ENCODE assay signal across 8 cellular contexts in the genomic region with DNA sequence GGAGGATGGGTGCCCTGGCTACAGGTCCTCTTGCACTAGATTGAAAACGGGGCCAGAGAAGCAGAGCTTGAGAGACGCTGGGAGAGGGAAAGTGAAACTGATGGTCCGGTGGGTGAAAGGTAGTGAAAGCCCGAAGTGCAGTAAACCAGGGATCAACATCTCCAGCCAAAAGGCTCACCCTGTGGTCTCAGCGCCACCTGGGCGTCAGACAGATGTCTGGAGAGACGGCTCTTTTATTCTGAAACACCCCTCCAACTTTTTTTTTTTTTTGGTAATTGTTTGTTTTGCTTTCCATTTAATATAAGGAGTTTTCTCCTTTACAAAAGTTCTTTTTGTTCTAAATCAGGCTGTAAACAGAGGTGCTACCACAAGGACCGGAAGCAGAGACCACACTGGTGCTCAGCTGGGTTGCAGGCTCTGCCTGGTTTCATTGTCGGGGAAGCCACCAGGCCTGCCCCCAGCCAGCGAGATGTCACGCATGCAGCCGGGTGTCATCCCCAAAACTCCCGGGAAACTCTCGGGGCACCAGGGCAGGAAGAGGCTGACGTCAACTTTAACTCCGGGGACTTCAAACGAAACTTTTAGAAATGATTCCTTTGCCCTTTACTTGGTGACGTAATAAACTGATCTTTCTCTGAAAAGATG. TPM values are rescaled to one million over a fixed set of nuclear protein-coding genes. Genes with fewer than 3 reads are reported as not detected.
DNase-seq lines count a peak whose midpoint lies in the region; ATAC-seq and TF ChIP-seq lines count a peak whose summit lies in the region.

No MANE protein-coding gene starts in this region.

- intact Hi-C loops in psoas muscle (cut with DNase I) (no loop called here), vagina (cut with DNase I) (no loop called here)

- TF ChIP-seq CTCF in fibroblast of lung (conservative IDR thresholded peaks at IDR 0.05 in 1 of 2, IDR thresholded peaks at IDR 0.05 in 1 of 2; ENCODE audit: low read depth in 1 of 2, low read length in 2 of 2), result peak in 1 of 2 donors; percentile 33
- TF ChIP-seq CTCF in psoas muscle (IDR thresholded peaks at IDR 0.05), result peak; percentile 29
- TF ChIP-seq CTCF in vagina (IDR thresholded peaks at IDR 0.05), result peak in 2 of 3 experiments; percentile 42 to 54

- H3K79me2 ChIP-seq in fibroblast of lung (ENCODE audit: control insufficient read depth, insufficient read depth, low read length), result no peaks in the 10 kb centered on the region

- no peaks in the 10 kb centered on the region for H4K20me1 ChIP-seq in fibroblast of lung (ENCODE audit: control insufficient read depth, extremely low read depth, insufficient read depth, low read length)

- H2AFZ ChIP-seq in fibroblast of lung (ENCODE audit: low read length), result peak overlapping the region; percentile 88

- H3K9me3 ChIP-seq in fibroblast of lung (ENCODE audit: control insufficient read depth, insufficient read depth, low read depth, low read length) (no peaks in the 10 kb centered on the region), psoas muscle (no peaks in the 10 kb centered on the region), vagina (no peaks in the 10 kb centered on the region)

- TF ChIP-seq POLR2A in vagina (IDR thresholded peaks at IDR 0.05), result no peak

- peak overlapping the region; percentile 18 for H3K9ac ChIP-seq in fibroblast of lung (ENCODE audit: insufficient read depth, low read length)

- 4 to 8% (median 7%) methylated on average over 18 of the region's 18 CpGs for WGBS in psoas muscle, 3 donors

- H3K27me3 ChIP-seq in fibroblast of lung (ENCODE audit: control insufficient read depth, insufficient read depth, low read length), result peaks cover 5% of the 10 kb centered on the region
- no peaks in the 10 kb centered on the region for H3K27me3 ChIP-seq in psoas muscle (ENCODE audit: insufficient read depth in 3 of 3, low read length in 2 of 3)
- no peaks in the 10 kb centered on the region for H3K27me3 ChIP-seq in vagina

- H3K27ac ChIP-seq in fibroblast of lung (ENCODE audit: insufficient read depth, low read length) (no peak overlapping the region), psoas muscle (peak overlapping the region; percentile 51), vagina (peak overlapping the region; percentile 80)

- peak overlapping the region; percentile 74 for H3K4me2 ChIP-seq in fibroblast of lung (ENCODE audit: extremely low read depth, insufficient read depth, low read length)

- H3K36me3 ChIP-seq in fibroblast of lung (ENCODE audit: control insufficient read depth, insufficient read depth, low read length) (no peaks in the 10 kb centered on the region), psoas muscle (ENCODE audit: insufficient read depth in 1 of 2, low read depth in 1 of 2) (no peaks in the 10 kb centered on the region), vagina (no peaks in the 10 kb centered on the region)

- H3K4me1 ChIP-seq in fibroblast of lung (ENCODE audit: control insufficient read depth, extremely low read depth, insufficient read depth, low read length) (no peaks in the 10 kb centered on the region), psoas muscle (no peaks in the 10 kb centered on the region), vagina (peaks cover 8% of the 10 kb centered on the region)

- H3K4me3 ChIP-seq in fibroblast of lung (replicated peaks in 1 of 4; ENCODE audit: control extremely low read depth in 1 of 4, insufficient read depth in 1 of 4, low read depth in 3 of 4, low read length in 4 of 4) (peak overlapping the region; percentile 45 to 60 (median 51)), psoas muscle (peak overlapping the region; percentile 58), vagina (peak overlapping the region; percentile 40 to 48)

- DNase-seq in DMS 273 (lab: John Stamatoyannopoulos, UW; ENCODE audit: unreplicated experiment), result peak; percentile 34
- DNase-seq in DMS 273 treated with DMSO at 0.1 percent for 48 hours (lab: John Stamatoyannopoulos, UW), result no peak
- peak; percentile 8 for DNase-seq in NCI-H774 (lab: John Stamatoyannopoulos, UW)
- peak; percentile 88 for DNase-seq in activated T-cell treated with anti-CD3 and anti-CD28 coated beads for 48 hours (ENCODE audit: low read depth)
- DNase-seq in fibroblast of lung (ENCODE audit: low read depth in 2 of 2), result peak in 1 of 2 donors; percentile 71
- peak; percentile 58 to 70 for DNase-seq in psoas muscle
- peak; percentile 74 to 92 for DNase-seq in vagina (ENCODE audit: extremely low spot score in 2 of 2)

- ATAC-seq in HG02623 (IDR thresholded peaks at IDR 0.05; ENCODE audit: unreplicated experiment), result peak; percentile 66
- ATAC-seq in psoas muscle, result peak; percentile 57 to 79 (median 67)

RNA-seq across cellular contexts. Expression of a gene that starts 11.2 kb away (rescaled TPM):
- total RNA-seq in fibroblast of lung (not detected in 2 replicates), psoas muscle (1 to 10 TPM in 1 of 4 donors, under 1 TPM in 3; 0.13 to 1.8 (median 0.73) TPM), vagina (not detected)
- polyA plus RNA-seq in fibroblast of lung (not detected in 2 replicates), psoas muscle (under 1 TPM; 0.08 to 0.20 (median 0.12) TPM)
- not detected in 2 replicates for polyA plus RNA-seq in fibroblast of lung (2012)
- polyA minus RNA-seq in fibroblast of lung (ENCODE audit: low replicate concordance), result not detected in 2 replicates

RNA-seq across cellular contexts. Expression of a gene that starts 37.9 kb away (rescaled TPM):
- total RNA-seq in fibroblast of lung (46.1 and 56.8 TPM in 2 replicates), psoas muscle (100 to 1,000 TPM in 1 of 4 donors, 10 to 100 TPM in 3; 74.4 to 104 (median 86.5) TPM), vagina (50.6 TPM)
- polyA plus RNA-seq in fibroblast of lung (28.9 and 32.5 TPM in 2 replicates), psoas muscle (100 to 1,000 TPM in 2 of 3 donors, 10 to 100 TPM in 1; 76.0 to 157 (median 110) TPM)
- polyA plus RNA-seq in fibroblast of lung (2012), result 67.0 and 78.2 TPM in 2 replicates
- polyA minus RNA-seq in fibroblast of lung (ENCODE audit: low replicate concordance), result 11.5 and 20.2 TPM in 2 replicates
